ENCODE assay signal across 22 cellular contexts in the genomic region with DNA sequence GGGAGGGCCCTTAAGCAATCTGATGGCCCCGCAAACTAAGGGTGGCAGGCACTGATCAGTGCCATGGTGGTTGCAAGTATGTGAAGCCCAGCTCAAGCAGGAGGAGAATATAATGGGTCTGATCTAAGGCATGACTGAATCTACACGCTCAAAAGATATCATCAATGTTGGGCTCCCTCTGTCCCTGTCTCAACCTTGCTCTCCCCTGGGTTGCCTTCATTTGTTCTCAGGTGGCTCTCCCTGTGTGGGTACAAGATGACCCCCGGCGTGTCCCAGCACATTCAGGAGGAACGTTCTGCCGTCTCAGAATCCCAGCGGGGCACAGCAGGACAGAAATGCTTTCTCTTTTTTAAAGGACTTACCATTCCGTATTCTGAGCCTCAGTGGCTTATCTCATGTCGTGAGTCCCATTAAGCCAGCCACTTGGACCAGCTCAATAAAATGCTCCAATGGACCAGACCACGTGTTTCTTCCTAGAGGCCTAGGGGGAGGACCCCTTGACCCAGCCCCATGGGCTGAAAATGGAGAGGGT. TPM values are rescaled to one million over a fixed set of nuclear protein-coding genes. Genes with fewer than 3 reads are reported as not detected.
A peak's percentile ranks its signal among the peaks of the same experiment; 100 is the strongest.
DNase-seq lines count a peak whose midpoint lies in the region; ATAC-seq, FAIRE-seq and TF ChIP-seq lines count a peak whose summit lies in the region.
"Had no signal": no experiment of that assay in that cellular context is flagged by ENCODE, and none has a peak within 500 bp of the region (broad histone marks: within the 10 kb centered on the region; RNA-seq: fewer than 3 reads in every experiment).

No MANE protein-coding gene starts in this region.

- TF ChIP-seq CTCF in bronchial epithelial cell (IDR thresholded peaks at IDR 0.05; ENCODE audit: insufficient read depth, low read length, severe bottlenecking) (no peak), type B pancreatic cell (conservative IDR thresholded peaks at IDR 0.05) (no peak), omental fat pad (IDR thresholded peaks at IDR 0.05) (no peak)

- peak overlapping the region; percentile 55 for H3K9ac ChIP-seq in HUES6 (ENCODE audit: low read length)
- H3K9ac ChIP-seq in mesendoderm (ENCODE audit: low read length) = no peak overlapping the region

- no peaks in the 10 kb centered on the region for H3K36me3 Mint-ChIP-seq in type B pancreatic cell

- H3K27me3 Mint-ChIP-seq in type B pancreatic cell = no peaks in the 10 kb centered on the region

- H3K4me2 ChIP-seq in mesendoderm (ENCODE audit: low read length) = no peak overlapping the region

- peak overlapping the region; percentile 90 for H3K27ac ChIP-seq in HUES6 (ENCODE audit: low read depth, low read length)
- H3K27ac ChIP-seq in mesendoderm (ENCODE audit: low read depth, low read length) = peak overlapping the region; percentile 42
- H3K27ac ChIP-seq: C4-2B, SK-N-MC had no signal

- no peak overlapping the region for H3K4me3 Mint-ChIP-seq in type B pancreatic cell

- H3K4me1 ChIP-seq in HUES6 (ENCODE audit: control insufficient read depth, insufficient read depth, low read length) = peaks cover 39% of the 10 kb centered on the region
- H3K4me1 ChIP-seq in mesendoderm (ENCODE audit: control insufficient read depth, low read depth, low read length) = peaks cover 26% of the 10 kb centered on the region

- H3K9me3 ChIP-seq in HUES6 (ENCODE audit: control insufficient read depth, insufficient read depth, low read depth, low read length) = peaks cover 7% of the 10 kb centered on the region; the same call in 1 of the 2 replicates

- H3K27me3 ChIP-seq in HUES6 (ENCODE audit: control insufficient read depth, insufficient read depth, low read length) (no peaks in the 10 kb centered on the region), bronchial epithelial cell (ENCODE audit: control insufficient read depth, insufficient read depth, low read length) (no peaks in the 10 kb centered on the region), mesendoderm (ENCODE audit: insufficient read depth, low read length, poor library complexity) (no peaks in the 10 kb centered on the region)

- H2BK120ac ChIP-seq in mesendoderm (ENCODE audit: low read depth, low read length) = no peak overlapping the region

- H4K8ac ChIP-seq in mesendoderm (ENCODE audit: low read depth, low read length) = no peak overlapping the region

- H3K4me3 ChIP-seq in HUES6 (ENCODE audit: low read depth, low read length) = 0 out of 2 replicates have a peak overlapping the region, but pooled peaks have one; percentile 0
- H3K4me3 ChIP-seq in bronchial epithelial cell (ENCODE audit: low read depth, low read length) = no peak overlapping the region
- H3K4me3 ChIP-seq in mesendoderm (ENCODE audit: low read length) = no peak overlapping the region
- H3K4me3 ChIP-seq: SK-N-MC had no signal

- peak overlapping the region; percentile 69 for H2AK5ac ChIP-seq in mesendoderm (ENCODE audit: low read length)

- H3K79me2 ChIP-seq in mesendoderm (ENCODE audit: control insufficient read depth, insufficient read depth, low read length) = no peaks in the 10 kb centered on the region

- H2BK15ac ChIP-seq in mesendoderm (replicated peaks; ENCODE audit: low read depth) = no peak overlapping the region

- H4K5ac ChIP-seq in mesendoderm (ENCODE audit: low read length) = no peak overlapping the region

- peak overlapping the region; percentile 31 for H3K27ac Mint-ChIP-seq in type B pancreatic cell

- H2BK5ac ChIP-seq in mesendoderm (ENCODE audit: low read length) = peak overlapping the region; percentile 45

- H3K4ac ChIP-seq in mesendoderm (ENCODE audit: low read depth, low read length) = peak overlapping the region; percentile 46

- FAIRE-seq in bronchial epithelial cell (lab: Jason Lieb, UNC) (peak; percentile 43), GM19239 (lab: Jason Lieb, UNC) (no peak)
- FAIRE-seq: G401.6 had no signal

- peak overlapping the region; percentile 0 for H3K23ac ChIP-seq in mesendoderm (ENCODE audit: low read length)

- H3K9me3 Mint-ChIP-seq in type B pancreatic cell = no peaks in the 10 kb centered on the region

- H3K79me1 ChIP-seq in mesendoderm (ENCODE audit: low read length) = no peaks in the 10 kb centered on the region

- DNase-seq in bronchial epithelial cell (ENCODE audit: low read depth) (no peak), mesendoderm (peak; percentile 62), type B pancreatic cell (ENCODE audit: extremely low spot score, unreplicated experiment) (no peak), RKO (ENCODE audit: low spot score) (no peak), GM19239 (ENCODE audit: insufficient read length, low spot score) (no peak), omental fat pad (ENCODE audit: low spot score) (no peak)
- DNase-seq: AML-193, DMS 273 treated with DMSO at 0.1 percent for 48 hours, DND-41, KG1, MV-4-11, NCI-H1417, NCI-H187, NCI-H2227 treated with DMSO at 0.1 percent for 48 hours, NCI-H510A treated with DMSO at 0.1 percent for 48 hours, NCI-H774, OCI-M1, SHP77 had no signal

- no peak for ATAC-seq in omental fat pad (ENCODE audit: low FRiP score)

- peak overlapping the region; percentile 1 for H3K18ac ChIP-seq in mesendoderm (ENCODE audit: low read length)

- H3K4me1 Mint-ChIP-seq in type B pancreatic cell (ENCODE audit: unreplicated experiment) = peaks cover 6% of the 10 kb centered on the region

- H3K36me3 ChIP-seq in HUES6 (ENCODE audit: control insufficient read depth, insufficient read depth, low read length) = no peaks in the 10 kb centered on the region
- no peaks in the 10 kb centered on the region for H3K36me3 ChIP-seq in bronchial epithelial cell (ENCODE audit: control insufficient read depth, insufficient read depth, low read length)
- no peaks in the 10 kb centered on the region for H3K36me3 ChIP-seq in mesendoderm (ENCODE audit: control insufficient read depth, insufficient read depth, low read length)

- no CpG with 5 or more reads among the region's 10 CpGs for WGBS in mesendoderm (ENCODE audit: extremely low coverage, insufficient coverage, low lambda C conversion rate)

- H3K56ac ChIP-seq in mesendoderm (ENCODE audit: low read length) = peak overlapping the region; percentile 52

RNA-seq across cellular contexts. Expression of a gene that starts 12.0 kb away (rescaled TPM):
- total RNA-seq in bronchial epithelial cell (16.5 and 16.8 TPM in 2 replicates), type B pancreatic cell (ENCODE audit: low replicate concordance) (28.1 and 52.1 TPM in 2 replicates), omental fat pad (100 to 1,000 TPM; 150 to 170 (median 167) TPM)
- polyA plus RNA-seq in mesendoderm (2013, experiment 1 of 2) = 41.0 TPM
- polyA plus RNA-seq in mesendoderm (2013, experiment 2 of 2) = 42.5 TPM
